15 cellular contexts compared by ENCODE assay signal in genomic region chr1:35187816-35188342, GRCh38. TPM values are rescaled to one million over a fixed set of nuclear protein-coding genes. Genes with fewer than 3 reads are reported as not detected.
DNase-seq lines count a peak whose midpoint lies in the region; ATAC-seq and TF ChIP-seq lines count a peak whose summit lies in the region.
"Had no signal": no experiment of that assay in that cellular context is flagged by ENCODE, and none has a peak within 500 bp of the region (broad histone marks: within the 10 kb centered on the region; RNA-seq: fewer than 3 reads in every experiment).

No MANE protein-coding gene starts in this region.

- WGBS in psoas muscle, 3 donors: 65 to 72% (median 71%) methylated on average over 7 of the region's 7 CpGs

- intact Hi-C loops in activated CD4-positive, alpha-beta memory T cell treated with anti-CD3 and anti-CD28 coated beads for 36 hours (cut with micrococcal nuclease): no loop called here
- intact Hi-C loops in psoas muscle (cut with DNase I): no loop called here

- H3K4me1 ChIP-seq in psoas muscle: peaks cover 70% of the 10 kb centered on the region

- ATAC-seq in psoas muscle (no peak), GM19463 (IDR thresholded peaks at IDR 0.05; ENCODE audit: unreplicated experiment) (no peak)
- ATAC-seq: left ventricle myocardium superior had no signal

- peaks cover 80% of the 10 kb centered on the region for H3K4me1 Mint-ChIP-seq in activated CD4-positive, alpha-beta memory T cell treated with anti-CD3 and anti-CD28 coated beads for 36 hours (ENCODE audit: low read depth)
- peaks cover 80% of the 10 kb centered on the region for H3K4me1 Mint-ChIP-seq in activated CD4-positive, alpha-beta memory T cell treated with anti-CD3 and anti-CD28 coated beads, Interleukin-2, amount 10 ng/mL, durations not matched to agents 7 days and 5 days
- H3K4me1 Mint-ChIP-seq in chondrocyte (ENCODE audit: low read depth): peaks cover 71% of the 10 kb centered on the region

- POLR2A ChIA-PET in activated CD4-positive, alpha-beta memory T cell treated with anti-CD3 and anti-CD28 coated beads for 36 hours (lab: Charles Lee): interaction anchor here (1.2 kb wide), 1 partner anchor 8 kb away, joined by 4 read pairs; no protein-coding TSS in a partner anchor
- POLR2A ChIA-PET in activated CD4-positive, alpha-beta memory T cell treated with anti-CD3 and anti-CD28 coated beads, Interleukin-2, amount 10 ng/mL, durations not matched to agents 7 days and 5 days (lab: Charles Lee): interaction anchor here (0.6 kb wide), 1 partner anchor 109 kb away, joined by 3 read pairs; the partner anchor contains the start of gene ZMYM1

- DNase-seq in activated CD4-positive, alpha-beta memory T cell treated with anti-CD3 and anti-CD28 coated beads for 36 hours: no peak
- no peak for DNase-seq in activated CD4-positive, alpha-beta memory T cell treated with anti-CD3 and anti-CD28 coated beads, Interleukin-2, amount 10 ng/mL, durations not matched to agents 7 days and 5 days
- DNase-seq in NB4 (ENCODE audit: low read depth) (no peak), chondrocyte (ENCODE audit: low spot score) (no peak), psoas muscle (no peak), NOMO-1 treated with dmso at 0.1 percent for 144 hours (lab: John Stamatoyannopoulos, UW; ENCODE audit: unreplicated experiment) (no peak), RPMI8226 (no peak)
- DNase-seq: ACHN, DMS53, esophagus squamous epithelium, left ventricle myocardium superior, NCI-H2081 treated with DMSO at 0.1 percent for 48 hours, transverse colon had no signal

- peak overlapping the region; percentile 25 for H3K27ac Mint-ChIP-seq in activated CD4-positive, alpha-beta memory T cell treated with anti-CD3 and anti-CD28 coated beads for 36 hours
- no peak overlapping the region for H3K27ac Mint-ChIP-seq in activated CD4-positive, alpha-beta memory T cell treated with anti-CD3 and anti-CD28 coated beads, Interleukin-2, amount 10 ng/mL, durations not matched to agents 7 days and 5 days
- H3K27ac Mint-ChIP-seq in chondrocyte (ENCODE audit: unreplicated experiment): peak overlapping the region; percentile 51

- peaks cover 87% of the 10 kb centered on the region for H3K36me3 Mint-ChIP-seq in activated CD4-positive, alpha-beta memory T cell treated with anti-CD3 and anti-CD28 coated beads for 36 hours
- H3K36me3 Mint-ChIP-seq in activated CD4-positive, alpha-beta memory T cell treated with anti-CD3 and anti-CD28 coated beads, Interleukin-2, amount 10 ng/mL, durations not matched to agents 7 days and 5 days (ENCODE audit: low read depth): peaks cover 89% of the 10 kb centered on the region
- H3K36me3 Mint-ChIP-seq in chondrocyte (ENCODE audit: low read depth): peaks cover 75% of the 10 kb centered on the region

- H3K27ac ChIP-seq in psoas muscle: no peak overlapping the region
- H3K27ac ChIP-seq: esophagus squamous epithelium, transverse colon, VCaP had no signal

- no peaks in the 10 kb centered on the region for H3K27me3 Mint-ChIP-seq in activated CD4-positive, alpha-beta memory T cell treated with anti-CD3 and anti-CD28 coated beads for 36 hours
- H3K27me3 Mint-ChIP-seq in activated CD4-positive, alpha-beta memory T cell treated with anti-CD3 and anti-CD28 coated beads, Interleukin-2, amount 10 ng/mL, durations not matched to agents 7 days and 5 days: no peaks in the 10 kb centered on the region
- no peaks in the 10 kb centered on the region for H3K27me3 Mint-ChIP-seq in chondrocyte (ENCODE audit: low read depth)

- peak overlapping the region; percentile 21 for H3K4me3 Mint-ChIP-seq in activated CD4-positive, alpha-beta memory T cell treated with anti-CD3 and anti-CD28 coated beads for 36 hours
- no peak overlapping the region for H3K4me3 Mint-ChIP-seq in activated CD4-positive, alpha-beta memory T cell treated with anti-CD3 and anti-CD28 coated beads, Interleukin-2, amount 10 ng/mL, durations not matched to agents 7 days and 5 days
- H3K4me3 Mint-ChIP-seq in chondrocyte (ENCODE audit: unreplicated experiment): no peak overlapping the region

- no peak for TF ChIP-seq CTCF in NB4 (IDR thresholded peaks at IDR 0.05; ENCODE audit: low read depth, low read length)
- TF ChIP-seq CTCF in chondrocyte (IDR thresholded peaks at IDR 0.05): no peak
- TF ChIP-seq CTCF in psoas muscle (IDR thresholded peaks at IDR 0.05): no peak

- CTCF ChIA-PET in activated CD4-positive, alpha-beta memory T cell treated with anti-CD3 and anti-CD28 coated beads for 36 hours (lab: Charles Lee): interaction anchor here (1.7 kb wide), 1 partner anchor 14 kb away, joined by 6 read pairs; no protein-coding TSS in a partner anchor
- CTCF ChIA-PET in activated CD4-positive, alpha-beta memory T cell treated with anti-CD3 and anti-CD28 coated beads, Interleukin-2, amount 10 ng/mL, durations not matched to agents 7 days and 5 days (lab: Charles Lee): interaction anchor here (0.6 kb wide), 1 partner anchor 267 kb away, joined by 4 read pairs; no protein-coding TSS in a partner anchor

- H3K27me3 ChIP-seq in psoas muscle (ENCODE audit: insufficient read depth in 3 of 3, low read length in 2 of 3): no peaks in the 10 kb centered on the region
- H3K27me3 ChIP-seq: esophagus squamous epithelium, transverse colon had no signal

- peaks cover 22 to 88% of the 10 kb centered on the region in 2 donors for H3K36me3 ChIP-seq in psoas muscle (ENCODE audit: insufficient read depth in 1 of 2, low read depth in 1 of 2)

- TF ChIP-seq POLR2A in NB4 (IDR thresholded peaks at IDR 0.05; ENCODE audit: extremely low read depth, insufficient read length): no peak

- no peaks in the 10 kb centered on the region for H3K9me3 ChIP-seq in psoas muscle
- H3K9me3 ChIP-seq: esophagus squamous epithelium, transverse colon had no signal

- no peaks in the 10 kb centered on the region for H3K9me3 Mint-ChIP-seq in activated CD4-positive, alpha-beta memory T cell treated with anti-CD3 and anti-CD28 coated beads for 36 hours
- no peaks in the 10 kb centered on the region for H3K9me3 Mint-ChIP-seq in activated CD4-positive, alpha-beta memory T cell treated with anti-CD3 and anti-CD28 coated beads, Interleukin-2, amount 10 ng/mL, durations not matched to agents 7 days and 5 days
- no peaks in the 10 kb centered on the region for H3K9me3 Mint-ChIP-seq in chondrocyte (ENCODE audit: low read depth)

- peak overlapping the region; percentile 100 for H3K4me3 ChIP-seq in NB4 (ENCODE audit: low read depth, low read length)
- H3K4me3 ChIP-seq in psoas muscle: peak overlapping the region; percentile 98
- H3K4me3 ChIP-seq: esophagus squamous epithelium, transverse colon had no signal

RNA-seq across cellular contexts. Expression of gene SFPQ, which starts 5.1 kb away (rescaled TPM):
- total RNA-seq in activated CD4-positive, alpha-beta memory T cell treated with anti-CD3 and anti-CD28 coated beads for 36 hours: 100 to 1,000 TPM; 259 to 275 TPM
- 100 to 1,000 TPM; 319 to 328 TPM for total RNA-seq in activated CD4-positive, alpha-beta memory T cell treated with anti-CD3 and anti-CD28 coated beads, Interleukin-2, amount 10 ng/mL, durations not matched to agents 7 days and 5 days
- total RNA-seq in chondrocyte: 149 to 234 TPM (median 156 TPM) in 3 replicates
- 100 to 1,000 TPM in 2 of 4 donors, 10 to 100 TPM in 2; 51.3 to 124 (median 102) TPM for total RNA-seq in psoas muscle
- polyA plus RNA-seq in psoas muscle: 10 to 100 TPM; 79.4 to 86.8 (median 82.7) TPM
